In the genomic region with DNA sequence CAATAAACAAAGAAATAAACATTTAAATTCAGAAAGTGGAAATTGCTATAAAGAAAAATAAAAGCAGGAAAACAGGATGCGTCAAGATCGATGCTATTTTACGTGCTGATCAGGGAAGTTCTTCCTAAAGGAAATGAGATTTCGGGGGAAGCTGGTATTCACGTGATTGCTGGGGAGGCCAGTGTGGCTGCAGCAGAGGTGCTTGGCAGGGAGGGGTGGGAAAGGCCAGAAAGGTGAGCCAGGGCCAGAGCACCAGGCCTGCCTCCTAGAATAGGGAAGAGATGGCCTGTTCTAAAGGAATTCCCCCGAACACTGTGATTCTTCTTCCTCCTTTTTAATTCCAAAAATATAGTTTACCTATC, we compare ENCODE assay signal across 10 cellular contexts. TPM values are rescaled to one million over a fixed set of nuclear protein-coding genes. Genes with fewer than 3 reads are reported as not detected.
DNase-seq lines count a peak whose midpoint lies in the region; ATAC-seq and TF ChIP-seq lines count a peak whose summit lies in the region.
"Had no signal": no experiment of that assay in that cellular context is flagged by ENCODE, and none has a peak within 500 bp of the region (broad histone marks: within the 10 kb centered on the region; RNA-seq: fewer than 3 reads in every experiment).

No MANE protein-coding gene starts in this region.

- H3K36me3 Mint-ChIP-seq in activated naive CD4-positive, alpha-beta T cell treated with anti-CD3 and anti-CD28 coated beads, Interleukin-2, amount 10 ng/mL, durations not matched to agents 7 days and 5 days = peaks cover 10% of the 10 kb centered on the region
- peaks cover 9% of the 10 kb centered on the region for H3K36me3 Mint-ChIP-seq in activated CD4-positive, alpha-beta memory T cell treated with anti-CD3 and anti-CD28 coated beads for 36 hours

- TF ChIP-seq CTCF in lower lobe of right lung (IDR thresholded peaks at IDR 0.05) (no peak), thoracic aorta (IDR thresholded peaks at IDR 0.05) (no peak), foreskin fibroblast (IDR thresholded peaks at IDR 0.05; ENCODE audit: low read depth, low read length) (no peak)

- H3K27me3 ChIP-seq in lower lobe of right lung (ENCODE audit: low read depth) (no peaks in the 10 kb centered on the region), thoracic aorta (replicated peaks; ENCODE audit: insufficient read depth) (no peaks in the 10 kb centered on the region)

- H3K36me3 ChIP-seq in lower lobe of right lung (no peaks in the 10 kb centered on the region), thoracic aorta (no peaks in the 10 kb centered on the region)

- ATAC-seq in lower lobe of right lung (no peak), thoracic aorta (ENCODE audit: insufficient number of reproducible peaks, low FRiP score, low read depth) (no peak)

- intact Hi-C loops in activated CD4-positive, alpha-beta memory T cell treated with anti-CD3 and anti-CD28 coated beads for 36 hours (cut with micrococcal nuclease) = loop anchor here (1.0 to 5.0 kb wide), 7 partner anchors 11 to 874 kb away; a partner anchor contains a TSS
- intact Hi-C loops in lower lobe of right lung (cut with DNase I) = no loop called here

- CTCF ChIA-PET in activated naive CD4-positive, alpha-beta T cell treated with anti-CD3 and anti-CD28 coated beads, Interleukin-2, amount 10 ng/mL, durations not matched to agents 7 days and 5 days (lab: Charles Lee) = interaction anchor here (0.8 to 11.4 kb wide), 13 partner anchors 8 to 347 kb away, joined by 3 to 266 read pairs (median 5); no protein-coding TSS in a partner anchor
- CTCF ChIA-PET in activated CD4-positive, alpha-beta memory T cell treated with anti-CD3 and anti-CD28 coated beads for 36 hours (lab: Charles Lee) = interaction anchor here (1.0 to 15.3 kb wide), 27 partner anchors 8 to 884 kb away, joined by 3 to 433 read pairs (median 5); no protein-coding TSS in a partner anchor

- H3K4me3 ChIP-seq in lower lobe of right lung (peak overlapping the region; percentile 8), thoracic aorta (peak overlapping the region; percentile 98), foreskin fibroblast (ENCODE audit: low read depth in 1 of 2, low read length in 2 of 2) (no peak overlapping the region)
- H3K4me3 ChIP-seq: mucosa of descending colon had no signal

- H3K4me1 Mint-ChIP-seq in activated naive CD4-positive, alpha-beta T cell treated with anti-CD3 and anti-CD28 coated beads, Interleukin-2, amount 10 ng/mL, durations not matched to agents 7 days and 5 days = peaks cover 43% of the 10 kb centered on the region
- peaks cover 31% of the 10 kb centered on the region for H3K4me1 Mint-ChIP-seq in activated CD4-positive, alpha-beta memory T cell treated with anti-CD3 and anti-CD28 coated beads for 36 hours (ENCODE audit: low read depth)

- POLR2A ChIA-PET in activated CD4-positive, alpha-beta memory T cell treated with anti-CD3 and anti-CD28 coated beads for 36 hours (lab: Charles Lee) = no interaction called here

- DNase-seq in activated naive CD4-positive, alpha-beta T cell treated with anti-CD3 and anti-CD28 coated beads, Interleukin-2, amount 10 ng/mL, durations not matched to agents 7 days and 5 days = no peak
- no peak for DNase-seq in activated naive CD4-positive, alpha-beta T cell treated with Interleukin-2 at 50 U/mL for 16 hours
- no peak for DNase-seq in activated CD4-positive, alpha-beta memory T cell treated with anti-CD3 and anti-CD28 coated beads for 36 hours
- DNase-seq in lower lobe of right lung (no peak), thoracic aorta (ENCODE audit: low spot score) (no peak), foreskin fibroblast (no peak), NCI-H524 treated with DMSO at 0.1 percent for 48 hours (lab: John Stamatoyannopoulos, UW) (no peak), NCI-H2227 treated with DMSO at 0.1 percent for 48 hours (lab: John Stamatoyannopoulos, UW) (no peak)
- DNase-seq: activated CD4-positive, CD25-positive, alpha-beta regulatory T cell treated with anti-CD3 and anti-CD28 coated beads, Interleukin-2, amount 50 U/mL, for 72 hours had no signal

- H3K9me3 ChIP-seq in lower lobe of right lung = no peaks in the 10 kb centered on the region
- H3K9me3 ChIP-seq in thoracic aorta = no peaks in the 10 kb centered on the region
- H3K9me3 ChIP-seq: mucosa of descending colon had no signal

- no peak overlapping the region for H3K27ac ChIP-seq in lower lobe of right lung
- H3K27ac ChIP-seq in thoracic aorta = peak overlapping the region in 1 of 2 donors; percentile 39

- no peaks in the 10 kb centered on the region for H3K9me3 Mint-ChIP-seq in activated naive CD4-positive, alpha-beta T cell treated with anti-CD3 and anti-CD28 coated beads, Interleukin-2, amount 10 ng/mL, durations not matched to agents 7 days and 5 days
- no peaks in the 10 kb centered on the region for H3K9me3 Mint-ChIP-seq in activated CD4-positive, alpha-beta memory T cell treated with anti-CD3 and anti-CD28 coated beads for 36 hours

- H3K27ac Mint-ChIP-seq in activated naive CD4-positive, alpha-beta T cell treated with anti-CD3 and anti-CD28 coated beads, Interleukin-2, amount 10 ng/mL, durations not matched to agents 7 days and 5 days = no peak overlapping the region
- peak overlapping the region; percentile 87 for H3K27ac Mint-ChIP-seq in activated CD4-positive, alpha-beta memory T cell treated with anti-CD3 and anti-CD28 coated beads for 36 hours

- H3K4me1 ChIP-seq in lower lobe of right lung = peaks cover 27% of the 10 kb centered on the region
- peaks cover 14 to 19% of the 10 kb centered on the region in 2 donors for H3K4me1 ChIP-seq in thoracic aorta (ENCODE audit: control insufficient read depth in 1 of 2, low read depth in 2 of 2)

- peak overlapping the region; percentile 93 for H3K4me3 Mint-ChIP-seq in activated naive CD4-positive, alpha-beta T cell treated with anti-CD3 and anti-CD28 coated beads, Interleukin-2, amount 10 ng/mL, durations not matched to agents 7 days and 5 days
- H3K4me3 Mint-ChIP-seq in activated CD4-positive, alpha-beta memory T cell treated with anti-CD3 and anti-CD28 coated beads for 36 hours = peak overlapping the region; percentile 94

- peaks cover 3% of the 10 kb centered on the region for H3K27me3 Mint-ChIP-seq in activated naive CD4-positive, alpha-beta T cell treated with anti-CD3 and anti-CD28 coated beads, Interleukin-2, amount 10 ng/mL, durations not matched to agents 7 days and 5 days
- no peaks in the 10 kb centered on the region for H3K27me3 Mint-ChIP-seq in activated CD4-positive, alpha-beta memory T cell treated with anti-CD3 and anti-CD28 coated beads for 36 hours

RNA-seq across cellular contexts. Expression of a gene that starts 0.9 kb away (rescaled TPM):
- total RNA-seq in activated CD4-positive, alpha-beta memory T cell treated with anti-CD3 and anti-CD28 coated beads for 36 hours = 10 to 100 TPM; 36.1 to 39.4 TPM
- total RNA-seq in lower lobe of right lung (48.9 TPM), thoracic aorta (10 to 100 TPM; 85.3 to 96.7 TPM)

Comparison
In these comparisons a context has a peak if more than half of its experiments do, and no peak if none do; other contexts are left out.
1. H3K4me3 ChIP-seq: peak in lower lobe of right lung (single experiment) and thoracic aorta (single experiment); none in foreskin fibroblast (0 of 2).